In the genomic region with DNA sequence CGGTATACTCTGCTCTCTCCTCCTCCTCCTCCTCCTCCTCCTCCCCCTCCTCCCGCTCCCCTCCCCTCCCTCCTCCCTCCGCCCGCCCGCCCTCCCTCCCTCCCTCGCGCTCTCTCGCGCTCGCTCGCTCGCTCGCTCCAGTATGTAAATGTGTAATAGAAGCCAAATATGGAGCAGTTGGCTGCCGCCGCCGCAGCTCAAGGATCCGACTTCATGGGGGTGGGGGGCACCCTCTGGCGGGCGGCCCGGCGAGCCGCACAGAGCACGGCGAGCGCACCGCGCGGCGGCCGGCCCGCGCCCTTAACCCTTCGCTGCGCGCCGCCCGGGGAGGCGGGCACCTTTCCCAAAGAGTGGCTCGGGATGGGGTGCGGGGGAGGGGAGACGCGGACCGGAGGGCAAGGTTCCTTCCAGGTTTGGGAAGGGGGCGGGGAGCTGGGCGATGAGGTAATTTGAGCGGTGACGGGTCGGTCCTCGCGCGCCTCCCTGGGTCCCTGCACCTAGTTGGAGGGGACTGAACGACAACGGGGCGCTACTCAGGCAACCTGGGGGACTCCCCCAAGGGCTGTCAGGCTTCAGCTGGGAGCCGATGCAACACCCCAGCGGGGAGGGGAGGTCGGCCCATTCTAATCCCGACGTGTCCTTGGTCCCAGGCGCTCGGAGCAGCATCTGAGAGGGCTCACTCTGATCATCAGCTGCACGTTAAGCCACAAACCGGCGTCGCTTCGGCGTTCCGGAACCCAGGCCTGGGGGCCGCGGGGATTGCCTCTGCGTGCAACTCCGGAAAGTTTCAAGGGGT, we compare ENCODE assay signal across 1 cellular context.
A peak's percentile ranks its signal among the peaks of the same experiment; 100 is the strongest.
TF ChIP-seq lines count a peak whose summit lies in the region.

No MANE protein-coding gene starts in this region.

TF ChIP-seq in HepG2, 621 proteins besides CTCF, POLR2A, EP300 and RAD21 (continued from another document and continues in another):
- TF ChIP-seq, protein P1, sequence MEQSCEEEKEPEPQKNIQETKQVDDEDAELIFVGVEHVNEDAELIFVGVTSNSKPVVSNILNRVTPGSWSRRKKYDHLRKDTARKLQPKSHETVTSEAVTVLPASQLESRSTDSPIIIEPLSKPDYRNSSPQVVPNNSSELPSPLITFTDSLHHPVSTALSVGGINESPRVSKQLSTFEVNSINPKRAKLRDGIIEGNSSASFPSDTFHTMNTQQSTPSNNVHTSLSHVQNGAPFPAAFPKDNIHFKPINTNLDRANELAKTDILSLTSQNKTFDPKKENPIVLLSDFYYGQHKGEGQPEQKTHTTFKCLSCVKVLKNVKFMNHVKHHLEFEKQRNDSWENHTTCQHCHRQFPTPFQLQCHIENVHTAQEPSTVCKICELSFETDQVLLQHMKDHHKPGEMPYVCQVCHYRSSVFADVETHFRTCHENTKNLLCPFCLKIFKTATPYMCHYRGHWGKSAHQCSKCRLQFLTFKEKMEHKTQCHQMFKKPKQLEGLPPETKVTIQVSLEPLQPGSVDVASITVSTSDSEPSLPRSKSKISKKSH (CRISPR knock-in tag; IDR thresholded peaks at IDR 0.05; ENCODE audit: borderline replicate concordance): peak; percentile 61; the same call in 1 of the 2 replicates
- TF ChIP-seq, protein P2, sequence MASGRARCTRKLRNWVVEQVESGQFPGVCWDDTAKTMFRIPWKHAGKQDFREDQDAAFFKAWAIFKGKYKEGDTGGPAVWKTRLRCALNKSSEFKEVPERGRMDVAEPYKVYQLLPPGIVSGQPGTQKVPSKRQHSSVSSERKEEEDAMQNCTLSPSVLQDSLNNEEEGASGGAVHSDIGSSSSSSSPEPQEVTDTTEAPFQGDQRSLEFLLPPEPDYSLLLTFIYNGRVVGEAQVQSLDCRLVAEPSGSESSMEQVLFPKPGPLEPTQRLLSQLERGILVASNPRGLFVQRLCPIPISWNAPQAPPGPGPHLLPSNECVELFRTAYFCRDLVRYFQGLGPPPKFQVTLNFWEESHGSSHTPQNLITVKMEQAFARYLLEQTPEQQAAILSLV (CRISPR knock-in tag; IDR thresholded peaks at IDR 0.05; ENCODE audit: borderline replicate concordance): peak; percentile 27; the same call in 1 of the 2 replicates
- peak; percentile 75 for TF ChIP-seq ZNF788 (CRISPR knock-in tag; IDR thresholded peaks at IDR 0.05; ENCODE audit: borderline replicate concordance)
- TF ChIP-seq ARID2 (CRISPR knock-in tag; IDR thresholded peaks at IDR 0.05; ENCODE audit: borderline replicate concordance): no peak
- TF ChIP-seq PHF20 (CRISPR knock-in tag; IDR thresholded peaks at IDR 0.05): no peak
- TF ChIP-seq HOXD1 (CRISPR knock-in tag; IDR thresholded peaks at IDR 0.05): no peak
- no peak for TF ChIP-seq HDAC6 (IDR thresholded peaks at IDR 0.05; ENCODE audit: low read depth, low read length)
- TF ChIP-seq DNMT3B (CRISPR knock-in tag; conservative IDR thresholded peaks at IDR 0.05): no peak
- TF ChIP-seq HNRNPH1 (optimal IDR thresholded peaks at IDR 0.05; ENCODE audit: low read depth, low read length): no peak
- TF ChIP-seq ZNF383 (CRISPR knock-in tag; IDR thresholded peaks at IDR 0.05; ENCODE audit: borderline replicate concordance): peak; percentile 31
- no peak for TF ChIP-seq KLF13 (CRISPR knock-in tag; IDR thresholded peaks at IDR 0.05)
- no peak for TF ChIP-seq NAIF1 (CRISPR knock-in tag; IDR thresholded peaks at IDR 0.05; ENCODE audit: borderline replicate concordance)
- TF ChIP-seq NFKBIZ (CRISPR knock-in tag; IDR thresholded peaks at IDR 0.05): no peak
- TF ChIP-seq, protein P3, sequence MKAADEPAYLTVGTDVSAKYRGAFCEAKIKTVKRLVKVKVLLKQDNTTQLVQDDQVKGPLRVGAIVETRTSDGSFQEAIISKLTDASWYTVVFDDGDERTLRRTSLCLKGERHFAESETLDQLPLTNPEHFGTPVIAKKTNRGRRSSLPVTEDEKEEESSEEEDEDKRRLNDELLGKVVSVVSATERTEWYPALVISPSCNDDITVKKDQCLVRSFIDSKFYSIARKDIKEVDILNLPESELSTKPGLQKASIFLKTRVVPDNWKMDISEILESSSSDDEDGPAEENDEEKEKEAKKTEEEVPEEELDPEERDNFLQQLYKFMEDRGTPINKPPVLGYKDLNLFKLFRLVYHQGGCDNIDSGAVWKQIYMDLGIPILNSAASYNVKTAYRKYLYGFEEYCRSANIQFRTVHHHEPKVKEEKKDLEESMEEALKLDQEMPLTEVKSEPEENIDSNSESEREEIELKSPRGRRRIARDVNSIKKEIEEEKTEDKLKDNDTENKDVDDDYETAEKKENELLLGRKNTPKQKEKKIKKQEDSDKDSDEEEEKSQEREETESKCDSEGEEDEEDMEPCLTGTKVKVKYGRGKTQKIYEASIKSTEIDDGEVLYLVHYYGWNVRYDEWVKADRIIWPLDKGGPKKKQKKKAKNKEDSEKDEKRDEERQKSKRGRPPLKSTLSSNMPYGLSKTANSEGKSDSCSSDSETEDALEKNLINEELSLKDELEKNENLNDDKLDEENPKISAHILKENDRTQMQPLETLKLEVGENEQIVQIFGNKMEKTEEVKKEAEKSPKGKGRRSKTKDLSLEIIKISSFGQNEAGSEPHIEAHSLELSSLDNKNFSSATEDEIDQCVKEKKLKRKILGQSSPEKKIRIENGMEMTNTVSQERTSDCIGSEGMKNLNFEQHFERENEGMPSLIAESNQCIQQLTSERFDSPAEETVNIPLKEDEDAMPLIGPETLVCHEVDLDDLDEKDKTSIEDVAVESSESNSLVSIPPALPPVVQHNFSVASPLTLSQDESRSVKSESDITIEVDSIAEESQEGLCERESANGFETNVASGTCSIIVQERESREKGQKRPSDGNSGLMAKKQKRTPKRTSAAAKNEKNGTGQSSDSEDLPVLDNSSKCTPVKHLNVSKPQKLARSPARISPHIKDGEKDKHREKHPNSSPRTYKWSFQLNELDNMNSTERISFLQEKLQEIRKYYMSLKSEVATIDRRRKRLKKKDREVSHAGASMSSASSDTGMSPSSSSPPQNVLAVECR (CRISPR knock-in tag; IDR thresholded peaks at IDR 0.05; ENCODE audit: borderline replicate concordance): peak; percentile 81
- TF ChIP-seq, protein P4, sequence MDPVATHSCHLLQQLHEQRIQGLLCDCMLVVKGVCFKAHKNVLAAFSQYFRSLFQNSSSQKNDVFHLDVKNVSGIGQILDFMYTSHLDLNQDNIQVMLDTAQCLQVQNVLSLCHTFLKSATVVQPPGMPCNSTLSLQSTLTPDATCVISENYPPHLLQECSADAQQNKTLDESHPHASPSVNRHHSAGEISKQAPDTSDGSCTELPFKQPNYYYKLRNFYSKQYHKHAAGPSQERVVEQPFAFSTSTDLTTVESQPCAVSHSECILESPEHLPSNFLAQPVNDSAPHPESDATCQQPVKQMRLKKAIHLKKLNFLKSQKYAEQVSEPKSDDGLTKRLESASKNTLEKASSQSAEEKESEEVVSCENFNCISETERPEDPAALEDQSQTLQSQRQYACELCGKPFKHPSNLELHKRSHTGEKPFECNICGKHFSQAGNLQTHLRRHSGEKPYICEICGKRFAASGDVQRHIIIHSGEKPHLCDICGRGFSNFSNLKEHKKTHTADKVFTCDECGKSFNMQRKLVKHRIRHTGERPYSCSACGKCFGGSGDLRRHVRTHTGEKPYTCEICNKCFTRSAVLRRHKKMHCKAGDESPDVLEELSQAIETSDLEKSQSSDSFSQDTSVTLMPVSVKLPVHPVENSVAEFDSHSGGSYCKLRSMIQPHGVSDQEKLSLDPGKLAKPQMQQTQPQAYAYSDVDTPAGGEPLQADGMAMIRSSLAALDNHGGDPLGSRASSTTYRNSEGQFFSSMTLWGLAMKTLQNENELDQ (CRISPR knock-in tag; IDR thresholded peaks at IDR 0.05; ENCODE audit: borderline replicate concordance): peak; percentile 84; the same call in 1 of the 2 replicates
- TF ChIP-seq ATRX (CRISPR knock-in tag; IDR thresholded peaks at IDR 0.05; ENCODE audit: borderline replicate concordance): no peak
- TF ChIP-seq ZBTB20 (CRISPR knock-in tag; IDR thresholded peaks at IDR 0.05; ENCODE audit: borderline replicate concordance, low read depth): no peak; the same call in none of the 2 replicates
- TF ChIP-seq, protein P5, sequence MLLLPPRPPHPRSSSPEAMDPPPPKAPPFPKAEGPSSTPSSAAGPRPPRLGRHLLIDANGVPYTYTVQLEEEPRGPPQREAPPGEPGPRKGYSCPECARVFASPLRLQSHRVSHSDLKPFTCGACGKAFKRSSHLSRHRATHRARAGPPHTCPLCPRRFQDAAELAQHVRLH (CRISPR knock-in tag; IDR thresholded peaks at IDR 0.05; ENCODE audit: borderline replicate concordance, low read depth): 0 out of 2 replicates have a peak, but pooled peaks have one; percentile 58
- TF ChIP-seq, protein P6, sequence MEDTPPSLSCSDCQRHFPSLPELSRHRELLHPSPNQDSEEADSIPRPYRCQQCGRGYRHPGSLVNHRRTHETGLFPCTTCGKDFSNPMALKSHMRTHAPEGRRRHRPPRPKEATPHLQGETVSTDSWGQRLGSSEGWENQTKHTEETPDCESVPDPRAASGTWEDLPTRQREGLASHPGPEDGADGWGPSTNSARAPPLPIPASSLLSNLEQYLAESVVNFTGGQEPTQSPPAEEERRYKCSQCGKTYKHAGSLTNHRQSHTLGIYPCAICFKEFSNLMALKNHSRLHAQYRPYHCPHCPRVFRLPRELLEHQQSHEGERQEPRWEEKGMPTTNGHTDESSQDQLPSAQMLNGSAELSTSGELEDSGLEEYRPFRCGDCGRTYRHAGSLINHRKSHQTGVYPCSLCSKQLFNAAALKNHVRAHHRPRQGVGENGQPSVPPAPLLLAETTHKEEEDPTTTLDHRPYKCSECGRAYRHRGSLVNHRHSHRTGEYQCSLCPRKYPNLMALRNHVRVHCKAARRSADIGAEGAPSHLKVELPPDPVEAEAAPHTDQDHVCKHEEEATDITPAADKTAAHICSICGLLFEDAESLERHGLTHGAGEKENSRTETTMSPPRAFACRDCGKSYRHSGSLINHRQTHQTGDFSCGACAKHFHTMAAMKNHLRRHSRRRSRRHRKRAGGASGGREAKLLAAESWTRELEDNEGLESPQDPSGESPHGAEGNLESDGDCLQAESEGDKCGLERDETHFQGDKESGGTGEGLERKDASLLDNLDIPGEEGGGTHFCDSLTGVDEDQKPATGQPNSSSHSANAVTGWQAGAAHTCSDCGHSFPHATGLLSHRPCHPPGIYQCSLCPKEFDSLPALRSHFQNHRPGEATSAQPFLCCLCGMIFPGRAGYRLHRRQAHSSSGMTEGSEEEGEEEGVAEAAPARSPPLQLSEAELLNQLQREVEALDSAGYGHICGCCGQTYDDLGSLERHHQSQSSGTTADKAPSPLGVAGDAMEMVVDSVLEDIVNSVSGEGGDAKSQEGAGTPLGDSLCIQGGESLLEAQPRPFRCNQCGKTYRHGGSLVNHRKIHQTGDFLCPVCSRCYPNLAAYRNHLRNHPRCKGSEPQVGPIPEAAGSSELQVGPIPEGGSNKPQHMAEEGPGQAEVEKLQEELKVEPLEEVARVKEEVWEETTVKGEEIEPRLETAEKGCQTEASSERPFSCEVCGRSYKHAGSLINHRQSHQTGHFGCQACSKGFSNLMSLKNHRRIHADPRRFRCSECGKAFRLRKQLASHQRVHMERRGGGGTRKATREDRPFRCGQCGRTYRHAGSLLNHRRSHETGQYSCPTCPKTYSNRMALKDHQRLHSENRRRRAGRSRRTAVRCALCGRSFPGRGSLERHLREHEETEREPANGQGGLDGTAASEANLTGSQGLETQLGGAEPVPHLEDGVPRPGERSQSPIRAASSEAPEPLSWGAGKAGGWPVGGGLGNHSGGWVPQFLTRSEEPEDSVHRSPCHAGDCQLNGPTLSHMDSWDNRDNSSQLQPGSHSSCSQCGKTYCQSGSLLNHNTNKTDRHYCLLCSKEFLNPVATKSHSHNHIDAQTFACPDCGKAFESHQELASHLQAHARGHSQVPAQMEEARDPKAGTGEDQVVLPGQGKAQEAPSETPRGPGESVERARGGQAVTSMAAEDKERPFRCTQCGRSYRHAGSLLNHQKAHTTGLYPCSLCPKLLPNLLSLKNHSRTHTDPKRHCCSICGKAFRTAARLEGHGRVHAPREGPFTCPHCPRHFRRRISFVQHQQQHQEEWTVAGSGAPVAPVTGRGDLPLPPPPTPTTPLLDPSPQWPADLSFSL (CRISPR knock-in tag; IDR thresholded peaks at IDR 0.05): no peak
- TF ChIP-seq MYC (CRISPR knock-in tag; IDR thresholded peaks at IDR 0.05; ENCODE audit: borderline replicate concordance): peak; percentile 83; the same call in 1 of the 2 replicates
- no peak for TF ChIP-seq ZNF547 (CRISPR knock-in tag; IDR thresholded peaks at IDR 0.05)
- TF ChIP-seq ATM (IDR thresholded peaks at IDR 0.05; ENCODE audit: borderline replicate concordance): no peak
- peak; percentile 82; the same call in 1 of the 2 replicates for TF ChIP-seq KDM2A (CRISPR knock-in tag; IDR thresholded peaks at IDR 0.05; ENCODE audit: borderline replicate concordance, low read depth)
- no peak for TF ChIP-seq ZSCAN20 (CRISPR knock-in tag; IDR thresholded peaks at IDR 0.05; ENCODE audit: borderline replicate concordance)
- peak; percentile 83 for TF ChIP-seq ZMYM4 (CRISPR knock-in tag; IDR thresholded peaks at IDR 0.05)
- TF ChIP-seq ZFP82 (CRISPR knock-in tag; IDR thresholded peaks at IDR 0.05; ENCODE audit: borderline replicate concordance): no peak
- TF ChIP-seq ZNF562 (CRISPR knock-in tag; IDR thresholded peaks at IDR 0.05; ENCODE audit: borderline replicate concordance): no peak
- no peak for TF ChIP-seq ZNF350 (CRISPR knock-in tag; IDR thresholded peaks at IDR 0.05; ENCODE audit: borderline replicate concordance, low read depth)
- peak; percentile 66; the same call in 1 of the 2 replicates for TF ChIP-seq ZNF768 (CRISPR knock-in tag; IDR thresholded peaks at IDR 0.05)
- TF ChIP-seq ZNF296 (CRISPR knock-in tag; conservative IDR thresholded peaks at IDR 0.05): no peak
- TF ChIP-seq, protein P7, sequence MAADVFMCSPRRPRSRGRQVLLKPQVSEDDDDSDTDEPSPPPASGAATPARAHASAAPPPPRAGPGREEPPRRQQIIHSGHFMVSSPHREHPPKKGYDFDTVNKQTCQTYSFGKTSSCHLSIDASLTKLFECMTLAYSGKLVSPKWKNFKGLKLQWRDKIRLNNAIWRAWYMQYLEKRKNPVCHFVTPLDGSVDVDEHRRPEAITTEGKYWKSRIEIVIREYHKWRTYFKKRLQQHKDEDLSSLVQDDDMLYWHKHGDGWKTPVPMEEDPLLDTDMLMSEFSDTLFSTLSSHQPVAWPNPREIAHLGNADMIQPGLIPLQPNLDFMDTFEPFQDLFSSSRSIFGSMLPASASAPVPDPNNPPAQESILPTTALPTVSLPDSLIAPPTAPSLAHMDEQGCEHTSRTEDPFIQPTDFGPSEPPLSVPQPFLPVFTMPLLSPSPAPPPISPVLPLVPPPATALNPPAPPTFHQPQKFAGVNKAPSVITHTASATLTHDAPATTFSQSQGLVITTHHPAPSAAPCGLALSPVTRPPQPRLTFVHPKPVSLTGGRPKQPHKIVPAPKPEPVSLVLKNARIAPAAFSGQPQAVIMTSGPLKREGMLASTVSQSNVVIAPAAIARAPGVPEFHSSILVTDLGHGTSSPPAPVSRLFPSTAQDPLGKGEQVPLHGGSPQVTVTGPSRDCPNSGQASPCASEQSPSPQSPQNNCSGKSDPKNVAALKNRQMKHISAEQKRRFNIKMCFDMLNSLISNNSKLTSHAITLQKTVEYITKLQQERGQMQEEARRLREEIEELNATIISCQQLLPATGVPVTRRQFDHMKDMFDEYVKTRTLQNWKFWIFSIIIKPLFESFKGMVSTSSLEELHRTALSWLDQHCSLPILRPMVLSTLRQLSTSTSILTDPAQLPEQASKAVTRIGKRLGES (CRISPR knock-in tag; IDR thresholded peaks at IDR 0.05; ENCODE audit: borderline replicate concordance): no peak
- peak; percentile 87 for TF ChIP-seq RBM39 (IDR thresholded peaks at IDR 0.05; ENCODE audit: low read depth, low read length, poor library complexity, severe bottlenecking)
- no peak for TF ChIP-seq RCOR2 (CRISPR knock-in tag; IDR thresholded peaks at IDR 0.05)
